Comparison of ENCODE assay signal across 28 cellular contexts in the genomic region with DNA sequence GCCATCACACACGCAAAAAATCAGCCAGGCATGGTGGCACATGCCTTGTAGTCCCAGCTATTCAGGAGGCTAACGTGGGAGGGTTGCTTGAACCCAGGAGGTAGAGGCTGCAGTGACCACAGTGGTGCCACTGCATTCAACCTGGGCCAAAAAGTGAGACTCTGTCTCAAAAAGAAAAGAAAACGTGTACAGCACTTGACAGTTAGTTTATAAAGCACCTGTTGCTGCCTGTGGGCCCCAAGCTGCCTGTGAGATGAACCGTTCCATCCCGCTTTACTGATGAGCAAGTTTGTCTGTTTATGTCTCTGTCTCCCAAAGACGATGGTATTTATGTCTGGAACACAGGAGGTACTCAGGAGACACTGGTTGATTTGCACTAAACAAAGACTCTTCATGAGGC. TPM values are rescaled to one million over a fixed set of nuclear protein-coding genes. Genes with fewer than 3 reads are reported as not detected.
"Had no signal": no experiment of that assay in that cellular context is flagged by ENCODE, and none has a peak within 500 bp of the region (broad histone marks: within the 10 kb centered on the region; RNA-seq: fewer than 3 reads in every experiment).

No MANE protein-coding gene starts in this region.

- ATAC-seq: activated CD4-positive, alpha-beta T cell treated with anti-CD3 and anti-CD28 coated beads for 36 hours; left lung; sciatic nerve; stimulated activated memory B cell treated with anti-CD40 and anti-IgM and Interleukin-4, amounts not matched to agents 10 μg/mL and 1 μg/mL and 100 μg/mL, for 72 hours; WTC11 had no signal

- H3K27me3 Mint-ChIP-seq: activated CD4-positive, alpha-beta T cell treated with anti-CD3 and anti-CD28 coated beads for 36 hours; activated naive CD8-positive, alpha-beta T cell; activated T-cell treated with anti-CD3 and anti-CD28 coated beads, Interleukin-2, amount 50 U/mL, for 24 hours; stimulated activated memory B cell treated with anti-CD40 and anti-IgM and Interleukin-4, amounts not matched to agents 10 μg/mL and 1 μg/mL and 100 μg/mL, for 72 hours had no signal

- H3K27ac ChIP-seq: ascending aorta, brain microvascular endothelial cell, left lung, testis had no signal

- H3K4me3 Mint-ChIP-seq: activated T-cell treated with anti-CD3 and anti-CD28 coated beads, Interleukin-2, amount 50 U/mL, for 24 hours; stimulated activated memory B cell treated with anti-CD40 and anti-IgM and Interleukin-4, amounts not matched to agents 10 μg/mL and 1 μg/mL and 100 μg/mL, for 72 hours; type B pancreatic cell had no signal

- H3K27ac Mint-ChIP-seq: activated CD4-positive, alpha-beta T cell treated with anti-CD3 and anti-CD28 coated beads for 36 hours; activated T-cell treated with anti-CD3 and anti-CD28 coated beads, Interleukin-2, amount 50 U/mL, for 24 hours; activated T-helper 2 cell treated with anti-CD3 and anti-CD28 coated beads, Interferon-gamma antibody, Interleukin-2, Interleukin-4, amounts not matched to agents 10 μg/mL and 5 μg/mL and 100 μg/mL, durations not matched to agents 14 hours and 24 hours and 36 hours; type B pancreatic cell; WTC11 had no signal

- H3K27me3 ChIP-seq: adrenal gland, brain microvascular endothelial cell, testis had no signal

- H3K9me3 Mint-ChIP-seq: activated T-cell treated with anti-CD3 and anti-CD28 coated beads, Interleukin-2, amount 50 U/mL, for 24 hours; activated T-helper 2 cell treated with anti-CD3 and anti-CD28 coated beads, Interferon-gamma antibody, Interleukin-2, Interleukin-4, amounts not matched to agents 10 μg/mL and 5 μg/mL and 100 μg/mL, durations not matched to agents 14 hours and 24 hours and 36 hours; neural crest cell; stimulated activated memory B cell treated with anti-CD40 and anti-IgM and Interleukin-4, amounts not matched to agents 10 μg/mL and 1 μg/mL and 100 μg/mL, for 72 hours; type B pancreatic cell; WTC11 had no signal

- H3K36me3 Mint-ChIP-seq: activated naive CD8-positive, alpha-beta T cell; type B pancreatic cell; WTC11 had no signal

- H3K4me3 ChIP-seq: adrenal gland, ascending aorta, left lung, smooth muscle cell, testis had no signal

- H3K36me3 ChIP-seq: adrenal gland, ascending aorta, brain microvascular endothelial cell, left lung had no signal

- H3K9me3 ChIP-seq: adrenal gland, ascending aorta, left lung, testis had no signal

- DNase-seq: activated CD4-positive, alpha-beta T cell treated with anti-CD3 and anti-CD28 coated beads for 36 hours; activated CD4-positive, alpha-beta T cell treated with anti-CD3 and anti-CD28 coated beads, Interleukin-2, amount 50 U/mL, for 4 hours; activated CD8-positive, alpha-beta memory T cell treated with anti-CD3 and anti-CD28 coated beads for 24 hours; activated CD8-positive, alpha-beta memory T cell treated with anti-CD3 and anti-CD28 coated beads, Interleukin-2, amount 50 U/mL, for 4 hours; activated naive CD4-positive, alpha-beta T cell; activated T-cell treated with anti-CD3 and anti-CD28 coated beads, Interleukin-2, amount 50 U/mL, for 24 hours; adrenal gland; brain microvascular endothelial cell; caudate nucleus; effector memory CD4-positive, alpha-beta T cell; foreskin melanocyte; kidney glomerular epithelial cell; left lung; midbrain; stimulated activated CD4-positive, alpha-beta T cell treated with anti-CD3 and anti-CD28 coated beads, Interleukin-15, amount 100 ng/mL, for 24 hours; T1000; testis had no signal

RNA-seq across cellular contexts. Expression of a gene that starts 51.9 kb away (rescaled TPM):
- total RNA-seq: ascending aorta, dermis microvascular lymphatic vessel endothelial cell, lung microvascular endothelial cell had no signal
